ENCODE assay signal across 7 cellular contexts in genomic region chr21:9001890-9002663, GRCh38.
DNase-seq lines count a peak whose midpoint lies in the region; ATAC-seq, FAIRE-seq and TF ChIP-seq lines count a peak whose summit lies in the region.
"Not testable (repeated sequence)": the region's sequence is repeated elsewhere in the genome, so short reads cannot be mapped to it uniquely, and the experiment has no call there.

No MANE protein-coding gene starts in this region.

- H3K36me3 ChIP-seq in bronchial epithelial cell (ENCODE audit: control insufficient read depth, insufficient read depth, low read length): not testable (repeated sequence)

- POLR2A ChIA-PET in A549 (lab: Yijun Ruan, JAX): not testable (repeated sequence)

- intact Hi-C loops in activated CD4-positive, alpha-beta T cell treated with anti-CD3 and anti-CD28 coated beads, Interleukin-2, amount 10 ng/mL, durations not matched to agents 24 days and 14 days (cut with micrococcal nuclease); posterior vena cava (cut with DNase I): not testable (repeated sequence)

- WGBS in A549 (ENCODE audit: missing lambda C conversion rate): 14% methylated on average over 5 of the region's 5 CpGs

- DNase-seq in A549 (ENCODE audit: low read depth in 1 of 2, low spot score in 1 of 2) (peak in 1 of 2 experiments; percentile 90), DMS53 treated with DMSO at 0.1 percent for 48 hours (lab: John Stamatoyannopoulos, UW; ENCODE audit: unreplicated experiment) (peak; percentile 67), NAMALWA (ENCODE audit: low spot score) (peak; percentile 17), RCC 7860 (ENCODE audit: low spot score) (peak; percentile 4), bronchial epithelial cell (ENCODE audit: low read depth) (peak; percentile 46), posterior vena cava (ENCODE audit: low spot score) (peak; percentile 54)
- DNase-seq in activated CD4-positive, alpha-beta T cell treated with anti-CD3 and anti-CD28 coated beads, Interleukin-2, amount 10 ng/mL, durations not matched to agents 24 days and 14 days: peak; percentile 39

- not testable (repeated sequence) for H3K36me3 Mint-ChIP-seq in activated CD4-positive, alpha-beta T cell treated with anti-CD3 and anti-CD28 coated beads, Interleukin-2, amount 10 ng/mL, durations not matched to agents 24 days and 14 days (ENCODE audit: low read depth)

- FAIRE-seq in A549 (lab: Jason Lieb, UNC); RCC 7860 (lab: Jason Lieb, UNC); bronchial epithelial cell (lab: Jason Lieb, UNC): not testable (repeated sequence)

- H3K4me3 Mint-ChIP-seq in activated CD4-positive, alpha-beta T cell treated with anti-CD3 and anti-CD28 coated beads, Interleukin-2, amount 10 ng/mL, durations not matched to agents 24 days and 14 days: not testable (repeated sequence)

- peaks cover 25% of the 10 kb centered on the region for H3K9me3 Mint-ChIP-seq in activated CD4-positive, alpha-beta T cell treated with anti-CD3 and anti-CD28 coated beads, Interleukin-2, amount 10 ng/mL, durations not matched to agents 24 days and 14 days

- CTCF ChIA-PET in A549 (lab: Yijun Ruan, JAX): not testable (repeated sequence)

- not testable (repeated sequence) for TF ChIP-seq POLR2A in A549 (IDR thresholded peaks at IDR 0.05; ENCODE audit: low read length)

- not testable (repeated sequence) for H3K4me1 ChIP-seq in A549

- TF ChIP-seq EP300 in A549 (IDR thresholded peaks at IDR 0.05): peak in 1 of 2 experiments; percentile 22; a peak in 1 of 5 replicates

- not testable (repeated sequence) for H3K27me3 Mint-ChIP-seq in activated CD4-positive, alpha-beta T cell treated with anti-CD3 and anti-CD28 coated beads, Interleukin-2, amount 10 ng/mL, durations not matched to agents 24 days and 14 days

- H3K4me2 ChIP-seq in A549: not testable (repeated sequence)

- H3K27ac Mint-ChIP-seq in activated CD4-positive, alpha-beta T cell treated with anti-CD3 and anti-CD28 coated beads, Interleukin-2, amount 10 ng/mL, durations not matched to agents 24 days and 14 days: not testable (repeated sequence)

- H3K27ac ChIP-seq in A549: not testable (repeated sequence)

- H3K4me1 Mint-ChIP-seq in activated CD4-positive, alpha-beta T cell treated with anti-CD3 and anti-CD28 coated beads, Interleukin-2, amount 10 ng/mL, durations not matched to agents 24 days and 14 days: not testable (repeated sequence)

- not testable (repeated sequence) for H3K4me3 ChIP-seq in A549; bronchial epithelial cell (ENCODE audit: low read depth, low read length)

- H3K9me3 ChIP-seq in A549: not testable (repeated sequence)

- H3K27me3 ChIP-seq in bronchial epithelial cell (ENCODE audit: control insufficient read depth, insufficient read depth, low read length): not testable (repeated sequence)

- TF ChIP-seq CTCF in A549 (IDR thresholded peaks at IDR 0.05); bronchial epithelial cell (IDR thresholded peaks at IDR 0.05; ENCODE audit: insufficient read depth, low read length, severe bottlenecking): not testable (repeated sequence)

- TF ChIP-seq RAD21 in A549 (conservative IDR thresholded peaks at IDR 0.05 in 1 of 2, IDR thresholded peaks at IDR 0.05 in 1 of 2): not testable (repeated sequence)

- peak; percentile 20 to 38; a peak in 3 of 6 replicates for ATAC-seq in A549

TF ChIP-seq in A549, 52 proteins besides CTCF, POLR2A, EP300 and RAD21:
- 0 out of 2 replicates have a peak, but pooled peaks have one; percentile 70 for TF ChIP-seq PBX3 (IDR thresholded peaks at IDR 0.05)
